Comparison of ENCODE assay signal across 1 cellular context in the genomic region with DNA sequence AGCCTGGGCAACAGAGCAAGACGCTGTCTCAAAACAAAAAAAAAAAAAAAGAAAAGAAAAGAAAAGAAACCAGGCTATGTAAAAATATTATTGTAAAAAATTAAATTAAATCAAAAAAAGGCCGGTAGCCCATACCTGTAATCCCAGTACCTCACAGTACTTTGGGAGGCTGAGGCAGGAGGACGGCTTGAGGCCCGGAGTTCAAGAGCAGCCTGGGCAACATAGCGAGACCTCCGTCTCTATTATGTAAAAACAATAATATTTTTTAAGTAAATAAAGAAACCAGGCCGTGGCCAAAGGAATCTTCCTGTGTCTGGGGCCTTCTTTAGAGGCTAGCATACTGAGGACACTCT.
TF ChIP-seq lines count a peak whose summit lies in the region.

No MANE protein-coding gene starts in this region.

TF ChIP-seq in K562, 482 proteins besides CTCF, POLR2A, EP300 and RAD21:
- TF ChIP-seq SOX6 (IDR thresholded peaks at IDR 0.05) (no peak), PTBP1 (IDR thresholded peaks at IDR 0.05; ENCODE audit: low read depth, low read length) (no peak), HNRNPLL (IDR thresholded peaks at IDR 0.05; ENCODE audit: low read depth, low read length, poor library complexity, severe bottlenecking) (peak; percentile 9), RCOR1 (IDR thresholded peaks at IDR 0.05; ENCODE audit: borderline replicate concordance in 1 of 2, low read depth in 2 of 2, low read length in 2 of 2) (no peak), BCOR (IDR thresholded peaks at IDR 0.05) (peak; percentile 62), KDM1A (IDR thresholded peaks at IDR 0.05) (peak in 1 of 2 experiments; percentile 13; a peak in 1 of 4 replicates)
